Comparison of ENCODE assay signal across 9 cellular contexts in genomic region chr20:10654630-10655029, GRCh38. TPM values are rescaled to one million over a fixed set of nuclear protein-coding genes. Genes with fewer than 3 reads are reported as not detected.
DNase-seq lines count a peak whose midpoint lies in the region; ATAC-seq and TF ChIP-seq lines count a peak whose summit lies in the region.
"Had no signal": no experiment of that assay in that cellular context is flagged by ENCODE, and none has a peak within 500 bp of the region (broad histone marks: within the 10 kb centered on the region; RNA-seq: fewer than 3 reads in every experiment).

No MANE protein-coding gene starts in this region.

- H3F3A ChIP-seq in MM.1S (ENCODE audit: insufficient read depth, low read length), result no peaks in the 10 kb centered on the region

- no peak overlapping the region for H3K4me2 ChIP-seq in MM.1S (ENCODE audit: low read depth, low read length)

- no peak for TF ChIP-seq CTCF in cardiac muscle cell (IDR thresholded peaks at IDR 0.05; ENCODE audit: low read depth, low read length)
- TF ChIP-seq CTCF in MM.1S (IDR thresholded peaks at IDR 0.05; ENCODE audit: low read length), result no peak

- H2AFZ ChIP-seq in MM.1S (ENCODE audit: low read length), result no peak overlapping the region

- no peak overlapping the region for H3K4me3 Mint-ChIP-seq in naive thymus-derived CD8-positive, alpha-beta T cell
- H3K4me3 Mint-ChIP-seq: activated CD8-positive, alpha-beta T cell treated with anti-CD3 and anti-CD28 coated beads for 36 hours had no signal

- ATAC-seq in Right ventricle myocardium superior (ENCODE audit: poor library complexity), result no peak
- ATAC-seq in aorta (ENCODE audit: low FRiP score), result no peak
- ATAC-seq in HG03469 (IDR thresholded peaks at IDR 0.05; ENCODE audit: unreplicated experiment), result no peak
- no peak for ATAC-seq in naive thymus-derived CD8-positive, alpha-beta T cell
- ATAC-seq: activated CD8-positive, alpha-beta T cell treated with anti-CD3 and anti-CD28 coated beads for 36 hours had no signal

- H3K9me3 Mint-ChIP-seq in naive thymus-derived CD8-positive, alpha-beta T cell, result no peaks in the 10 kb centered on the region
- H3K9me3 Mint-ChIP-seq: activated CD8-positive, alpha-beta T cell treated with anti-CD3 and anti-CD28 coated beads for 36 hours had no signal

- H3K79me2 ChIP-seq in MM.1S (ENCODE audit: low read length), result no peaks in the 10 kb centered on the region

- POLR2A ChIA-PET in naive thymus-derived CD8-positive, alpha-beta T cell (lab: Charles Lee), result no interaction called here

- no peak overlapping the region for H3K4me3 ChIP-seq in cardiac muscle cell
- no peak overlapping the region for H3K4me3 ChIP-seq in aorta (ENCODE audit: low read length in 2 of 2)
- H3K4me3 ChIP-seq in MM.1S (ENCODE audit: low read length), result no peak overlapping the region

- no peaks in the 10 kb centered on the region for H3K9me2 ChIP-seq in MM.1S (replicated peaks; ENCODE audit: insufficient read depth, low read length)

- H3K36me3 ChIP-seq in cardiac muscle cell, result peaks cover 25% of the 10 kb centered on the region
- H3K36me3 ChIP-seq in aorta (ENCODE audit: control insufficient read depth in 1 of 2, insufficient read depth in 2 of 2, low read length in 1 of 2), result peaks cover 0 to 15% of the 10 kb centered on the region in 2 donors
- no peaks in the 10 kb centered on the region for H3K36me3 ChIP-seq in MM.1S (replicated peaks; ENCODE audit: insufficient read depth, low read length)

- H3K36me3 Mint-ChIP-seq in naive thymus-derived CD8-positive, alpha-beta T cell, result no peaks in the 10 kb centered on the region

- no peak overlapping the region for H3K9ac ChIP-seq in MM.1S (ENCODE audit: low read length)

- no peaks in the 10 kb centered on the region for H3K4me1 Mint-ChIP-seq in naive thymus-derived CD8-positive, alpha-beta T cell

- no peak overlapping the region for H3K27ac Mint-ChIP-seq in naive thymus-derived CD8-positive, alpha-beta T cell
- H3K27ac Mint-ChIP-seq: activated CD8-positive, alpha-beta T cell treated with anti-CD3 and anti-CD28 coated beads for 36 hours had no signal

- H3K27me3 ChIP-seq in cardiac muscle cell (no peaks in the 10 kb centered on the region), aorta (ENCODE audit: control insufficient read depth in 1 of 2, insufficient read depth in 2 of 2, low read length in 1 of 2) (no peaks in the 10 kb centered on the region), MM.1S (replicated peaks; ENCODE audit: insufficient read depth, low read length) (no peaks in the 10 kb centered on the region)

- H3K27ac ChIP-seq in cardiac muscle cell, result peak overlapping the region; percentile 89
- peak overlapping the region; percentile 89 to 95 for H3K27ac ChIP-seq in aorta (ENCODE audit: low read depth in 1 of 2, low read length in 2 of 2)
- H3K27ac ChIP-seq in MM.1S (ENCODE audit: low read length), result no peak overlapping the region

- DNase-seq in cardiac muscle cell (ENCODE audit: low read depth in 1 of 2, low spot score in 1 of 2) (peak in 1 of 2 donors; percentile 50), Right ventricle myocardium superior (no peak), NCI-H1417 (lab: John Stamatoyannopoulos, UW) (peak; percentile 13 to 49 (median 24)), islet precursor cell (peak; percentile 92), aorta (peak in 1 of 2 donors; percentile 52), MM.1S (no peak)
- DNase-seq in naive thymus-derived CD8-positive, alpha-beta T cell, result no peak
- DNase-seq: activated CD8-positive, alpha-beta T cell treated with anti-CD3 and anti-CD28 coated beads for 36 hours had no signal

- H4K20me1 ChIP-seq in MM.1S (ENCODE audit: insufficient read depth, low read length), result no peaks in the 10 kb centered on the region

- H3K27me3 Mint-ChIP-seq in naive thymus-derived CD8-positive, alpha-beta T cell, result peaks cover 9 to 50% (median 18%) of the 10 kb centered on the region in 5 donors

- peaks cover 59% of the 10 kb centered on the region for H3K4me1 ChIP-seq in cardiac muscle cell (ENCODE audit: low read depth)
- H3K4me1 ChIP-seq in aorta (ENCODE audit: control insufficient read depth in 1 of 2, insufficient read depth in 2 of 2, low read length in 2 of 2), result peaks cover 2 to 4% of the 10 kb centered on the region in 2 donors
- no peaks in the 10 kb centered on the region for H3K4me1 ChIP-seq in MM.1S (ENCODE audit: low read length)

- H3K9me3 ChIP-seq in cardiac muscle cell (ENCODE audit: low read depth) (no peaks in the 10 kb centered on the region), aorta (ENCODE audit: control insufficient read depth, low read length) (no peaks in the 10 kb centered on the region), MM.1S (replicated peaks; ENCODE audit: insufficient read depth, low read length) (no peaks in the 10 kb centered on the region)

- 6 to 8% methylated on average over 7 of the region's 7 CpGs for WGBS in aorta, 2 donors

- intact Hi-C loops in Right ventricle myocardium superior (cut with DNase I) (no loop called here), aorta (cut with DNase I) (loop anchor here in 1 of 2 donors (5.0 to 10.0 kb wide), 2 partner anchors 60 to 187 kb away; no protein-coding TSS in a partner anchor)

RNA-seq across cellular contexts. Expression of gene JAG1, which starts 19.2 kb away (rescaled TPM):
- total RNA-seq in cardiac muscle cell (45.3 and 53.2 TPM in 2 replicates), Right ventricle myocardium superior (22.1 TPM), aorta (100 to 1,000 TPM; 133 to 226 TPM)
- polyA plus RNA-seq in cardiac muscle cell (18.3 and 21.3 TPM in 2 replicates), aorta (100 to 1,000 TPM in 1 of 2 donors, 10 to 100 TPM in 1; 22.4 to 166 TPM)
- under 1 TPM in 1 of 2 experiments, not detected in 1; 0.18 TPM for total RNA-seq in naive thymus-derived CD8-positive, alpha-beta T cell
- polyA plus RNA-seq in naive thymus-derived CD8-positive, alpha-beta T cell, result under 1 TPM in 2 of 3 donors, not detected in 1; 0.05 to 0.06 TPM

Comparison
In these comparisons a context has a peak if more than half of its experiments do, and no peak if none do; other contexts are left out.
1. DNase-seq: peak in NCI-H1417 (3 of 3) and islet precursor cell (single experiment); none in Right ventricle myocardium superior (single experiment), MM.1S (single experiment) and naive thymus-derived CD8-positive, alpha-beta T cell (0 of 10).
2. RNA of gene JAG1, which starts 19.2 kb away (total RNA-seq): 133 to 226 TPM in aorta, 45.3 to 53.2 TPM in cardiac muscle cell and 22.1 TPM in Right ventricle myocardium superior (single experiment); 0.18 TPM in naive thymus-derived CD8-positive, alpha-beta T cell; every median in the first group is over 10 times any median in the second.